ENCODE assay signal across 9 cellular contexts in genomic region chr3:66442254-66443249, GRCh38.
DNase-seq lines count a peak whose midpoint lies in the region; ATAC-seq lines count a peak whose summit lies in the region.
"Had no signal": no experiment of that assay in that cellular context is flagged by ENCODE, and none has a peak within 500 bp of the region (broad histone marks: within the 10 kb centered on the region; RNA-seq: fewer than 3 reads in every experiment).

No MANE protein-coding gene starts in this region.

- no peak for ATAC-seq in HG02642 (IDR thresholded peaks at IDR 0.05; ENCODE audit: poor library complexity, unreplicated experiment)

- DNase-seq in DMS 273 (lab: John Stamatoyannopoulos, UW; ENCODE audit: unreplicated experiment) = peak; percentile 77
- no peak for DNase-seq in DMS 273 treated with DMSO at 0.1 percent for 48 hours (lab: John Stamatoyannopoulos, UW)
- peak in 42 of 58 donors; percentile 14 to 80 (median 48) for DNase-seq in anterior cingulate cortex (lab: John Stamatoyannopoulos, UW)
- DNase-seq in iPS DF 19.7 (ENCODE audit: low read depth, low spot score) = peak; percentile 97
- DNase-seq in globus pallidus (ENCODE audit: low spot score) = no peak
- DNase-seq in DMS79 (lab: John Stamatoyannopoulos, UW) = no peak

- H3K27ac ChIP-seq in skin epidermis = peak overlapping the region in 20 of 21 experiments; percentile 4 to 79 (median 60)
- H3K27ac ChIP-seq: 22Rv1 had no signal

- no peak overlapping the region for H3K4me3 ChIP-seq in skin epidermis

Comparison
In these comparisons a context has a peak if more than half of its experiments do, and no peak if none do; other contexts are left out.
1. DNase-seq: peak in DMS 273 (single experiment), anterior cingulate cortex (42 of 58) and iPS DF 19.7 (single experiment); none in DMS 273 treated with DMSO at 0.1 percent for 48 hours (single experiment), globus pallidus (single experiment) and DMS79 (single experiment).